Comparison of ENCODE assay signal across 1 cellular context in genomic region chr11:118673361-118674093, GRCh38.
TF ChIP-seq lines count a peak whose summit lies in the region.

No MANE protein-coding gene starts in this region.

TF ChIP-seq in HepG2, 621 proteins besides CTCF, POLR2A, EP300 and RAD21 (continued from another document and continues in another):
- TF ChIP-seq E2F1 (CRISPR knock-in tag; IDR thresholded peaks at IDR 0.05) (no peak), KDM4B (CRISPR knock-in tag; IDR thresholded peaks at IDR 0.05) (no peak), FOXP1 (IDR thresholded peaks at IDR 0.05) (peak; percentile 63), FOXP1 (CRISPR knock-in tag; IDR thresholded peaks at IDR 0.05) (peak; percentile 88), STAG1 (CRISPR knock-in tag; IDR thresholded peaks at IDR 0.05) (no peak), ATF2 (CRISPR knock-in tag; IDR thresholded peaks at IDR 0.05) (no peak), SIN3A (IDR thresholded peaks at IDR 0.05; ENCODE audit: borderline replicate concordance, low read depth, low read length) (no peak), ZSCAN22 (CRISPR knock-in tag; IDR thresholded peaks at IDR 0.05) (no peak), NFIC (IDR thresholded peaks at IDR 0.05; ENCODE audit: low read length) (peak; percentile 87), NFE2L2 (IDR thresholded peaks at IDR 0.05; ENCODE audit: low read length) (no peak), ZNF234 (CRISPR knock-in tag; conservative IDR thresholded peaks at IDR 0.05) (no peak), ZNF281 (CRISPR knock-in tag; IDR thresholded peaks at IDR 0.05; ENCODE audit: borderline replicate concordance) (0 out of 2 replicates have a peak, but pooled peaks have one; percentile 13), SP140L (CRISPR knock-in tag; IDR thresholded peaks at IDR 0.05; ENCODE audit: borderline replicate concordance) (no peak), TMF1 (CRISPR knock-in tag; IDR thresholded peaks at IDR 0.05; ENCODE audit: low read depth) (0 out of 2 replicates have a peak, but pooled peaks have one; percentile 47), ZGPAT (CRISPR knock-in tag; IDR thresholded peaks at IDR 0.05) (peak; percentile 76), NFE2 (CRISPR knock-in tag; IDR thresholded peaks at IDR 0.05) (no peak), ZNF414 (CRISPR knock-in tag; IDR thresholded peaks at IDR 0.05) (no peak), ZNF639 (CRISPR knock-in tag; conservative IDR thresholded peaks at IDR 0.05) (no peak), BATF2 (CRISPR knock-in tag; IDR thresholded peaks at IDR 0.05) (no peak), RFX1 (IDR thresholded peaks at IDR 0.05) (no peak), CERS6 (CRISPR knock-in tag; IDR thresholded peaks at IDR 0.05) (no peak), CREBL2 (CRISPR knock-in tag; IDR thresholded peaks at IDR 0.05; ENCODE audit: borderline replicate concordance) (no peak), CEBPZ (IDR thresholded peaks at IDR 0.05; ENCODE audit: low read length) (no peak), HBP1 (CRISPR knock-in tag; IDR thresholded peaks at IDR 0.05; ENCODE audit: low read depth) (no peak), TAF15 (IDR thresholded peaks at IDR 0.05; ENCODE audit: low read depth, low read length, poor library complexity, severe bottlenecking) (no peak), REPIN1 (CRISPR knock-in tag; IDR thresholded peaks at IDR 0.05; ENCODE audit: borderline replicate concordance, low read depth) (peak; percentile 80), RARA (CRISPR knock-in tag; IDR thresholded peaks at IDR 0.05) (peak; percentile 21; the same call in 1 of the 2 replicates), ZKSCAN5 (CRISPR knock-in tag; IDR thresholded peaks at IDR 0.05) (no peak), ZNF276 (CRISPR knock-in tag; IDR thresholded peaks at IDR 0.05; ENCODE audit: low read depth) (no peak), CBX5 (CRISPR knock-in tag; IDR thresholded peaks at IDR 0.05; ENCODE audit: borderline replicate concordance) (no peak), ZKSCAN8 (CRISPR knock-in tag; IDR thresholded peaks at IDR 0.05; ENCODE audit: borderline replicate concordance) (peak; percentile 41; the same call in 1 of the 2 replicates), SP2 (CRISPR knock-in tag; IDR thresholded peaks at IDR 0.05) (no peak), FOXA1 (IDR thresholded peaks at IDR 0.05) (no peak), FOXA1 (CRISPR knock-in tag; IDR thresholded peaks at IDR 0.05) (peak; percentile 80; the same call in 1 of the 2 replicates), ZNF83 (CRISPR knock-in tag; IDR thresholded peaks at IDR 0.05; ENCODE audit: borderline replicate concordance) (no peak), KDM2A (CRISPR knock-in tag; IDR thresholded peaks at IDR 0.05; ENCODE audit: borderline replicate concordance, low read depth) (no peak), EED (CRISPR knock-in tag; IDR thresholded peaks at IDR 0.05) (no peak), ZNF558 (CRISPR knock-in tag; IDR thresholded peaks at IDR 0.05; ENCODE audit: borderline replicate concordance) (no peak), GABPA (IDR thresholded peaks at IDR 0.05; ENCODE audit: low read depth, low read length) (no peak), GABPA (CRISPR knock-in tag; IDR thresholded peaks at IDR 0.05; ENCODE audit: low read depth) (no peak), PAWR (CRISPR knock-in tag; IDR thresholded peaks at IDR 0.05; ENCODE audit: borderline replicate concordance) (no peak), PRPF4 (IDR thresholded peaks at IDR 0.05; ENCODE audit: low read depth, low read length, poor library complexity, severe bottlenecking) (no peak), ZNF800 (CRISPR knock-in tag; IDR thresholded peaks at IDR 0.05) (no peak)
